Comparison of ENCODE assay signal across 17 cellular contexts in genomic region chr1:153907134-153907533, GRCh38. TPM values are rescaled to one million over a fixed set of nuclear protein-coding genes. Genes with fewer than 3 reads are reported as not detected.
DNase-seq lines count a peak whose midpoint lies in the region; ATAC-seq and TF ChIP-seq lines count a peak whose summit lies in the region.
"Had no signal": no experiment of that assay in that cellular context is flagged by ENCODE, and none has a peak within 500 bp of the region (broad histone marks: within the 10 kb centered on the region; RNA-seq: fewer than 3 reads in every experiment).

No MANE protein-coding gene starts in this region.

- H3K27ac Mint-ChIP-seq in activated naive CD4-positive, alpha-beta T cell treated with anti-CD3 and anti-CD28 coated beads for 36 hours: peak overlapping the region; percentile 65
- H3K27ac Mint-ChIP-seq in activated naive CD4-positive, alpha-beta T cell treated with anti-CD3 and anti-CD28 coated beads, Interleukin-2, amount 10 ng/mL, durations not matched to agents 7 days and 5 days: no peak overlapping the region
- H3K27ac Mint-ChIP-seq in WTC11 (peak overlapping the region; percentile 50), immature natural killer cell (peak overlapping the region in 4 of 6 donors; percentile 5 to 62 (median 34)), Calu3 (ENCODE audit: unreplicated experiment) (no peak overlapping the region)

- no peaks in the 10 kb centered on the region for H3K9me3 Mint-ChIP-seq in activated naive CD4-positive, alpha-beta T cell treated with anti-CD3 and anti-CD28 coated beads for 36 hours
- peaks cover 2% of the 10 kb centered on the region for H3K9me3 Mint-ChIP-seq in activated naive CD4-positive, alpha-beta T cell treated with anti-CD3 and anti-CD28 coated beads, Interleukin-2, amount 10 ng/mL, durations not matched to agents 7 days and 5 days
- H3K9me3 Mint-ChIP-seq in WTC11 (peaks cover 11% of the 10 kb centered on the region), immature natural killer cell (no peaks in the 10 kb centered on the region), Calu3 (ENCODE audit: low read depth, unreplicated experiment) (no peaks in the 10 kb centered on the region)

- no peak overlapping the region for H3K4me3 Mint-ChIP-seq in activated naive CD4-positive, alpha-beta T cell treated with anti-CD3 and anti-CD28 coated beads for 36 hours
- no peak overlapping the region for H3K4me3 Mint-ChIP-seq in activated naive CD4-positive, alpha-beta T cell treated with anti-CD3 and anti-CD28 coated beads, Interleukin-2, amount 10 ng/mL, durations not matched to agents 7 days and 5 days
- H3K4me3 Mint-ChIP-seq in WTC11 (no peak overlapping the region), immature natural killer cell (no peak overlapping the region), Calu3 (ENCODE audit: low read depth, unreplicated experiment) (no peak overlapping the region)

- POLR2A ChIA-PET in WTC11 (lab: Charles Lee): no interaction called here

- CTCF ChIA-PET in activated naive CD4-positive, alpha-beta T cell treated with anti-CD3 and anti-CD28 coated beads for 36 hours (lab: Charles Lee): no interaction called here
- CTCF ChIA-PET in activated naive CD4-positive, alpha-beta T cell treated with anti-CD3 and anti-CD28 coated beads, Interleukin-2, amount 10 ng/mL, durations not matched to agents 7 days and 5 days (lab: Charles Lee): no interaction called here
- CTCF ChIA-PET in WTC11 (lab: Charles Lee): no interaction called here
- CTCF ChIA-PET in Calu3 (lab: Charles Lee): no interaction called here

- BruUV-seq in Calu3 (replicated peaks; lab: Mats Ljungman, UMichigan): no TSS peak

- H3K4me1 Mint-ChIP-seq in activated naive CD4-positive, alpha-beta T cell treated with anti-CD3 and anti-CD28 coated beads for 36 hours (ENCODE audit: low read depth): peaks cover 39% of the 10 kb centered on the region
- H3K4me1 Mint-ChIP-seq in activated naive CD4-positive, alpha-beta T cell treated with anti-CD3 and anti-CD28 coated beads, Interleukin-2, amount 10 ng/mL, durations not matched to agents 7 days and 5 days: peaks cover 28% of the 10 kb centered on the region
- H3K4me1 Mint-ChIP-seq in WTC11 (0 out of 2 replicates have a peak, but pooled peaks cover 6% of the 10 kb centered on the region), immature natural killer cell (peaks cover 37 to 58% of the 10 kb centered on the region in 2 donors), Calu3 (ENCODE audit: low read depth, unreplicated experiment) (peaks cover 8% of the 10 kb centered on the region)

- no peak for DNase-seq in activated naive CD4-positive, alpha-beta T cell treated with anti-CD3 and anti-CD28 coated beads for 36 hours
- no peak for DNase-seq in activated naive CD4-positive, alpha-beta T cell treated with anti-CD3 and anti-CD28 coated beads, Interleukin-2, amount 10 ng/mL, durations not matched to agents 7 days and 5 days
- no peak for DNase-seq in WTC11 (ENCODE audit: low spot score)
- no peak for DNase-seq in immature natural killer cell
- no peak for DNase-seq in GM03348 (ENCODE audit: low spot score)
- DNase-seq in Calu3: no peak
- DNase-seq: C1 segment of cervical spinal cord, Caco-2, DMS53, H7, IMR-90, Kasumi-1, NCI-H1105, NCI-H1694, NCI-H2107, NCI-H2227 treated with DMSO at 0.1 percent for 48 hours, NCI-H524 treated with DMSO at 0.1 percent for 48 hours had no signal

- no peak for TF ChIP-seq CTCF in WTC11 (IDR thresholded peaks at IDR 0.05)
- no peak for TF ChIP-seq CTCF in Calu3 (IDR thresholded peaks at IDR 0.05; ENCODE audit: unreplicated experiment)

- intact Hi-C loops in activated naive CD4-positive, alpha-beta T cell treated with anti-CD3 and anti-CD28 coated beads for 36 hours (cut with micrococcal nuclease): no loop called here
- intact Hi-C loops in Calu3 (cut with micrococcal nuclease; ENCODE audit: unreplicated experiment): no loop called here

- no peak for ATAC-seq in WTC11

- no peaks in the 10 kb centered on the region for H3K27me3 Mint-ChIP-seq in activated naive CD4-positive, alpha-beta T cell treated with anti-CD3 and anti-CD28 coated beads for 36 hours (ENCODE audit: low read depth)
- H3K27me3 Mint-ChIP-seq in activated naive CD4-positive, alpha-beta T cell treated with anti-CD3 and anti-CD28 coated beads, Interleukin-2, amount 10 ng/mL, durations not matched to agents 7 days and 5 days: no peaks in the 10 kb centered on the region
- H3K27me3 Mint-ChIP-seq in WTC11 (ENCODE audit: low read depth): no peaks in the 10 kb centered on the region
- H3K27me3 Mint-ChIP-seq in immature natural killer cell (ENCODE audit: low read depth in 3 of 3): no peaks in the 10 kb centered on the region
- no peaks in the 10 kb centered on the region for H3K27me3 Mint-ChIP-seq in Calu3 (ENCODE audit: unreplicated experiment)

- H3K36me3 Mint-ChIP-seq in activated naive CD4-positive, alpha-beta T cell treated with anti-CD3 and anti-CD28 coated beads for 36 hours (ENCODE audit: low read depth): peaks cover 9% of the 10 kb centered on the region
- peaks cover 25% of the 10 kb centered on the region for H3K36me3 Mint-ChIP-seq in activated naive CD4-positive, alpha-beta T cell treated with anti-CD3 and anti-CD28 coated beads, Interleukin-2, amount 10 ng/mL, durations not matched to agents 7 days and 5 days
- H3K36me3 Mint-ChIP-seq in WTC11: peaks cover 22% of the 10 kb centered on the region
- peaks cover 4 to 13% (median 4%) of the 10 kb centered on the region in 3 donors for H3K36me3 Mint-ChIP-seq in immature natural killer cell
- peaks cover 16% of the 10 kb centered on the region for H3K36me3 Mint-ChIP-seq in Calu3 (ENCODE audit: insufficient read depth, unreplicated experiment)

TF ChIP-seq in WTC11, 78 proteins besides CTCF, POLR2A, EP300 and RAD21 (continues in another document):
- no peak for TF ChIP-seq OVOL2 (CRISPR knock-in tag; IDR thresholded peaks at IDR 0.05; ENCODE audit: borderline replicate concordance)
- TF ChIP-seq ZBTB43 (CRISPR knock-in tag; IDR thresholded peaks at IDR 0.05): no peak
- TF ChIP-seq NFATC4 (CRISPR knock-in tag; IDR thresholded peaks at IDR 0.05): no peak
- TF ChIP-seq PREB (CRISPR knock-in tag; IDR thresholded peaks at IDR 0.05; ENCODE audit: borderline replicate concordance): no peak
- TF ChIP-seq CDX4 (CRISPR knock-in tag; IDR thresholded peaks at IDR 0.05; ENCODE audit: borderline replicate concordance): no peak
- no peak for TF ChIP-seq NR2C2 (CRISPR knock-in tag; IDR thresholded peaks at IDR 0.05)
- TF ChIP-seq GRHL2 (CRISPR knock-in tag; IDR thresholded peaks at IDR 0.05; ENCODE audit: insufficient replicate concordance, severe bottlenecking): no peak
- no peak for TF ChIP-seq JUN (CRISPR knock-in tag; IDR thresholded peaks at IDR 0.05)

RNA-seq across cellular contexts. Expression of gene GATAD2B, which starts 15.6 kb away (rescaled TPM):
- 10 to 100 TPM; 69.0 to 70.2 TPM for total RNA-seq in activated naive CD4-positive, alpha-beta T cell treated with anti-CD3 and anti-CD28 coated beads for 36 hours
- total RNA-seq in WTC11 (2021) (42.1 to 46.9 TPM (median 44.5 TPM) in 3 replicates), Calu3 (2022) (58.3 and 62.5 TPM in 2 replicates)
- polyA plus RNA-seq in immature natural killer cell: 1 to 10 TPM; 1.3 to 5.5 (median 2.1) TPM

RNA-seq across cellular contexts. Expression of gene DENND4B, which starts 39.4 kb away (rescaled TPM):
- 100 to 1,000 TPM; 124 to 130 TPM for total RNA-seq in activated naive CD4-positive, alpha-beta T cell treated with anti-CD3 and anti-CD28 coated beads for 36 hours
- total RNA-seq in WTC11 (2021): 88.9 to 93.9 TPM (median 93.1 TPM) in 3 replicates
- polyA plus RNA-seq in immature natural killer cell: 10 to 100 TPM in 2 of 3 donors, 1 to 10 TPM in 1; 9.9 to 37.1 (median 11.5) TPM
- 89.0 and 90.0 TPM in 2 replicates for total RNA-seq in Calu3 (2022)

RNA-seq across cellular contexts. Expression of gene CRTC2, which starts 51.3 kb away (rescaled TPM):
- total RNA-seq in activated naive CD4-positive, alpha-beta T cell treated with anti-CD3 and anti-CD28 coated beads for 36 hours: 10 to 100 TPM; 72.6 to 83.0 TPM
- total RNA-seq in WTC11 (2021): 34.7 to 43.7 TPM (median 38.1 TPM) in 3 replicates
- polyA plus RNA-seq in immature natural killer cell: 10 to 100 TPM; 13.0 to 31.2 (median 19.3) TPM
- 39.5 and 52.1 TPM in 2 replicates for total RNA-seq in Calu3 (2022)

RNA-seq across cellular contexts. Expression of gene SLC39A1, which starts 56.2 kb away (rescaled TPM):
- total RNA-seq in activated naive CD4-positive, alpha-beta T cell treated with anti-CD3 and anti-CD28 coated beads for 36 hours: 10 to 100 TPM; 51.0 to 52.1 TPM
- total RNA-seq in WTC11 (2021) (185 to 204 TPM (median 193 TPM) in 3 replicates), Calu3 (2022) (138 and 152 TPM in 2 replicates)
- 10 to 100 TPM; 52.3 to 84.8 (median 54.6) TPM for polyA plus RNA-seq in immature natural killer cell

Comparison
In these comparisons a context has a peak if more than half of its experiments do, and no peak if none do; other contexts are left out.
1. H3K27ac Mint-ChIP-seq: peak in activated naive CD4-positive, alpha-beta T cell treated with anti-CD3 and anti-CD28 coated beads for 36 hours (single experiment), WTC11 (single experiment) and immature natural killer cell (4 of 6); none in activated naive CD4-positive, alpha-beta T cell treated with anti-CD3 and anti-CD28 coated beads, Interleukin-2, amount 10 ng/mL, durations not matched to agents 7 days and 5 days (single experiment) and Calu3 (single experiment).